ENCODE assay signal across 7 cellular contexts in the genomic region with DNA sequence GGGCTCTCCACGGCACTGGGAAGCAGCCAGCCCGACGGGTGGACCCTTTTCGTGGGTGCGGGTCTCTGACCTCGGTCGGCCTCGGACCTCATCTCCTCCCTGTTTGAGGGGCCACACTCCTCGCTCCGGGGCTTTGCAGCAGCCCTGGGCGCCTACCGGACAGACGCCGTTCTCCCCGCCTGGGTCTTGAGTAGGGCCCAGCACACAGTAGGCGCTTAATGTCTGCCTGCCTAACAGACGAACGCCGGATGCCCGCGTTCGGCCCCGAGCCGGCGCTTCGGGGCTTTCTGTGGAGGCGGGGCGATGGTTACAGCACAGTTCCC. TPM values are rescaled to one million over a fixed set of nuclear protein-coding genes. Genes with fewer than 3 reads are reported as not detected.
DNase-seq lines count a peak whose midpoint lies in the region; ATAC-seq and TF ChIP-seq lines count a peak whose summit lies in the region.

No MANE protein-coding gene starts in this region.

- TF ChIP-seq CTCF in OCI-LY7 (conservative IDR thresholded peaks at IDR 0.05; ENCODE audit: low read length) (no peak), parathyroid adenoma (IDR thresholded peaks at IDR 0.05) (no peak)

- POLR2A ChIA-PET in OCI-LY7 (lab: Charles Lee) = interaction anchor here (0.8 to 1.9 kb wide), 8 partner anchors 8 to 448 kb away, joined by 3 to 7 read pairs (median 4); a partner anchor contains a TSS

- H2AFZ ChIP-seq in OCI-LY7 (ENCODE audit: low read length) = peak overlapping the region; percentile 29; the same call in 1 of the 2 replicates
- H2AFZ ChIP-seq in parathyroid adenoma = peak overlapping the region; percentile 96

- DNase-seq in OCI-LY7 (ENCODE audit: low spot score) (no peak), HuH-7 (ENCODE audit: low spot score) (no peak), NCI-H2196 treated with DMSO at 0.1 percent for 48 hours (lab: John Stamatoyannopoulos, UW; ENCODE audit: unreplicated experiment) (no peak), SK-N-DZ (ENCODE audit: low spot score) (no peak)

- 0% methylated on average over 27 to 28 of the region's 28 CpGs for WGBS in esophagus, 2 donors

- peak; percentile 5 for ATAC-seq in GM21786 (IDR thresholded peaks at IDR 0.05; ENCODE audit: unreplicated experiment)

- peaks cover 21% of the 10 kb centered on the region; the same call in 1 of the 2 replicates for H3K36me3 ChIP-seq in OCI-LY7 (ENCODE audit: insufficient read depth, low read length)
- H3K36me3 ChIP-seq in esophagus (ENCODE audit: control insufficient read depth in 2 of 2, insufficient read depth in 2 of 2, low read length in 1 of 2) = no peaks in the 10 kb centered on the region
- no peaks in the 10 kb centered on the region for H3K36me3 ChIP-seq in parathyroid adenoma (ENCODE audit: control insufficient read depth, insufficient read depth, low read length)

- peak overlapping the region; percentile 67 for H3K9ac ChIP-seq in parathyroid adenoma

- H3K4me2 ChIP-seq in OCI-LY7 (ENCODE audit: low read length) = peak overlapping the region; percentile 86
- H3K4me2 ChIP-seq in parathyroid adenoma (ENCODE audit: low read length) = peak overlapping the region; percentile 84

- H3K4me1 ChIP-seq in OCI-LY7 (ENCODE audit: insufficient read depth, low read length, poor library complexity, severe bottlenecking) (peaks cover 33% of the 10 kb centered on the region), esophagus (ENCODE audit: control insufficient read depth in 2 of 2, insufficient read depth in 2 of 2, low read length in 1 of 2) (peaks cover 0 to 5% of the 10 kb centered on the region in 2 donors), parathyroid adenoma (peaks cover 2% of the 10 kb centered on the region)

- intact Hi-C loops in OCI-LY7 (cut with micrococcal nuclease; ENCODE audit: unreplicated experiment) = no loop called here

- no peaks in the 10 kb centered on the region for H3K9me2 ChIP-seq in OCI-LY7 (ENCODE audit: insufficient read depth, low read length)

- H3K27ac ChIP-seq in OCI-LY7 (ENCODE audit: low read depth, low read length, poor library complexity, severe bottlenecking) = peak overlapping the region; percentile 50
- peak overlapping the region; percentile 82 to 94 for H3K27ac ChIP-seq in esophagus (ENCODE audit: low read depth in 2 of 2, low read length in 1 of 2)
- peak overlapping the region; percentile 91 for H3K27ac ChIP-seq in parathyroid adenoma

- CTCF ChIA-PET in OCI-LY7 (lab: Charles Lee; ENCODE audit: unreplicated experiment) = no interaction called here

- BruUV-seq in OCI-LY7 (replicated peaks; lab: Mats Ljungman, UMichigan) = TSS peak; percentile 95

- H3K79me2 ChIP-seq in OCI-LY7 (ENCODE audit: insufficient read depth, low read depth, low read length) = peaks cover 48% of the 10 kb centered on the region
- H3K79me2 ChIP-seq in parathyroid adenoma = peaks cover 20% of the 10 kb centered on the region

- H3K27me3 ChIP-seq in esophagus (ENCODE audit: control insufficient read depth in 1 of 2, insufficient read depth in 2 of 2, low read length in 2 of 2) = no peaks in the 10 kb centered on the region
- H3K27me3 ChIP-seq in parathyroid adenoma (ENCODE audit: control insufficient read depth, insufficient read depth, low read length) = no peaks in the 10 kb centered on the region

- H3K9me3 ChIP-seq in OCI-LY7 (ENCODE audit: low read length) (no peaks in the 10 kb centered on the region), esophagus (ENCODE audit: control insufficient read depth in 2 of 2, insufficient read depth in 1 of 2, low read depth in 1 of 2, low read length in 1 of 2) (no peaks in the 10 kb centered on the region), parathyroid adenoma (ENCODE audit: control insufficient read depth, low read length) (no peaks in the 10 kb centered on the region)

- H4K20me1 ChIP-seq in OCI-LY7 (ENCODE audit: insufficient read depth, low read length) = peaks cover 5% of the 10 kb centered on the region; the same call in 1 of the 2 replicates

- H3K4me3 ChIP-seq in OCI-LY7 (ENCODE audit: low read depth, low read length, poor library complexity, severe bottlenecking) = peak overlapping the region; percentile 97
- H3K4me3 ChIP-seq in esophagus (ENCODE audit: low read depth in 1 of 2, low read length in 2 of 2) = peak overlapping the region; percentile 95 to 99
- peak overlapping the region; percentile 92 for H3K4me3 ChIP-seq in parathyroid adenoma (ENCODE audit: low read depth, low read length)

RNA-seq across cellular contexts. Expression of a gene that starts 0.8 kb away (rescaled TPM):
- 91.9 and 97.0 TPM in 2 replicates for total RNA-seq in OCI-LY7 (2014; rRNA removed; shearing (Covaris generic))
- total RNA-seq in OCI-LY7 (2022) = 90.3 and 91.6 TPM in 2 replicates
- polyA plus RNA-seq in esophagus = 10 to 100 TPM; 46.3 to 64.0 TPM
- 104 and 110 TPM in 2 replicates for polyA plus RNA-seq in SK-N-DZ (2014; cell fraction: cytosol; rRNA removed)
- polyA plus RNA-seq in SK-N-DZ (2014; cell fraction: nucleus; rRNA removed) = 280 and 394 TPM in 2 replicates

RNA-seq across cellular contexts. Expression of a gene that starts 31.8 kb away (rescaled TPM):
- 0.39 and 1.2 TPM in 2 replicates for total RNA-seq in OCI-LY7 (2014; rRNA removed; shearing (Covaris generic))
- 1.4 and 1.8 TPM in 2 replicates for total RNA-seq in OCI-LY7 (2022)
- polyA plus RNA-seq in esophagus = 1 to 10 TPM; 2.1 to 3.3 TPM
- polyA plus RNA-seq in SK-N-DZ (2014; cell fraction: cytosol; rRNA removed) = 0.66 TPM in 2 replicates
- 6.4 and 8.0 TPM in 2 replicates for polyA plus RNA-seq in SK-N-DZ (2014; cell fraction: nucleus; rRNA removed)

RNA-seq across cellular contexts. Expression of a gene that starts 51.5 kb away (rescaled TPM):
- total RNA-seq in OCI-LY7 (2014; rRNA removed; shearing (Covaris generic)) = 0.50 TPM in 1 of 2 replicates, not detected in the other
- 3.3 and 4.9 TPM in 2 replicates for total RNA-seq in OCI-LY7 (2022)
- polyA plus RNA-seq in esophagus = under 1 TPM; 0.02 TPM
- 0.03 TPM in 1 of 2 replicates, not detected in the other for polyA plus RNA-seq in SK-N-DZ (2014; cell fraction: cytosol; rRNA removed)
- not detected in 2 replicates for polyA plus RNA-seq in SK-N-DZ (2014; cell fraction: nucleus; rRNA removed)
